17 cellular contexts compared by ENCODE assay signal in the genomic region with DNA sequence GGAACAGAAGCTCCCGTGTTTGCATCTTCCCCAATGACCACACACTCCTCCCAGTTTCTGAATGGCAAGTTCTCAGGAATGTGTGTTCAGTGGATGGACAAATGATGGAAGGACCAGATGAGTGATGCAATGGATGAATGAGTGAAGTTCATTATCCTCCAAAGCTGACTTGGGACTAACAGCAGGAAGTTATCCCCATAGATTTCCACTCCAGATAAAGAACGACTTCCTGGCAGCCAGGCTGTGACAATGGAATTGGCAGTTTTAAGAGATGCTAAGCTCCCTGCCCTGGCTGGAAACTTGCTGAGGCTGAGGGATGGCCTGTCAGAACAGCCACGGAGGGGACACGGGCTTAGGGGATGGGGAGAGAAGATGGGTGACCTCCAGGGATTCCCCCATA.
DNase-seq lines count a peak whose midpoint lies in the region; TF ChIP-seq lines count a peak whose summit lies in the region.
"Had no signal": no experiment of that assay in that cellular context is flagged by ENCODE, and none has a peak within 500 bp of the region (broad histone marks: within the 10 kb centered on the region; RNA-seq: fewer than 3 reads in every experiment).

No MANE protein-coding gene starts in this region.

- H3K27ac Mint-ChIP-seq in nephron progenitor cell (peak overlapping the region; percentile 24), MCF 10A (ENCODE audit: low read depth, unreplicated experiment) (no peak overlapping the region)
- H3K27ac Mint-ChIP-seq: B cell; CD4-positive, alpha-beta T cell; CD8-positive, alpha-beta T cell had no signal

- peaks cover 35% of the 10 kb centered on the region for H3K4me1 Mint-ChIP-seq in nephron progenitor cell
- no peaks in the 10 kb centered on the region for H3K4me1 Mint-ChIP-seq in MCF 10A (ENCODE audit: insufficient read depth, unreplicated experiment)
- H3K4me1 Mint-ChIP-seq: B cell had no signal

- H3K27ac ChIP-seq in A673 (ENCODE audit: low read depth, low read length, poor library complexity, severe bottlenecking): no peak overlapping the region
- H3K27ac ChIP-seq: BLaER1 treated with 17β-estradiol and CSF1 and Interleukin-3, amounts not matched to agents 10 nM and 100 nM; C4-2B had no signal

- no peak overlapping the region for H3K4me3 ChIP-seq in A673 (ENCODE audit: low read depth, low read length, poor library complexity, severe bottlenecking)
- H3K4me3 ChIP-seq: BLaER1 treated with 17β-estradiol and CSF1 and Interleukin-3, amounts not matched to agents 10 nM and 100 nM had no signal

- no peaks in the 10 kb centered on the region for H3K36me3 ChIP-seq in A673 (ENCODE audit: insufficient read depth, low read length, poor library complexity, severe bottlenecking)
- H3K36me3 ChIP-seq: BLaER1 treated with 17β-estradiol and CSF1 and Interleukin-3, amounts not matched to agents 10 nM and 100 nM had no signal

- peaks cover 6% of the 10 kb centered on the region for H3K36me3 Mint-ChIP-seq in nephron progenitor cell (ENCODE audit: low read depth)
- H3K36me3 Mint-ChIP-seq in MCF 10A (ENCODE audit: insufficient read depth, unreplicated experiment): no peaks in the 10 kb centered on the region
- H3K36me3 Mint-ChIP-seq: CD8-positive, alpha-beta T cell had no signal

- intact Hi-C loops in A673 (cut with micrococcal nuclease; ENCODE audit: unreplicated experiment) (no loop called here), MCF 10A (cut with micrococcal nuclease) (no loop called here)

- H3K9me3 Mint-ChIP-seq in nephron progenitor cell: no peaks in the 10 kb centered on the region
- H3K9me3 Mint-ChIP-seq in MCF 10A (ENCODE audit: unreplicated experiment): peaks cover 43% of the 10 kb centered on the region
- H3K9me3 Mint-ChIP-seq: CD4-positive, alpha-beta T cell; CD8-positive, alpha-beta T cell had no signal

- BruUV-seq in A673 (replicated peaks; lab: Mats Ljungman, UMichigan): no TSS peak
- no TSS peak for BruUV-seq in MCF 10A (replicated peaks; lab: Mats Ljungman, UMichigan)

- peaks cover 9% of the 10 kb centered on the region for H3K4me1 ChIP-seq in A673 (ENCODE audit: insufficient read depth, low read length, poor library complexity, severe bottlenecking)
- H3K4me1 ChIP-seq: BLaER1 treated with 17β-estradiol and CSF1 and Interleukin-3, amounts not matched to agents 10 nM and 100 nM; Caco-2 had no signal

- DNase-seq in A673 (ENCODE audit: low spot score): peak; percentile 71
- DNase-seq in nephron progenitor cell: no peak
- no peak for DNase-seq in NAMALWA (ENCODE audit: low spot score)
- DNase-seq in MCF 10A (ENCODE audit: unreplicated experiment): no peak
- no peak for DNase-seq in stimulated activated CD4-positive, alpha-beta T cell treated with anti-CD3 and anti-CD28 coated beads, Interleukin-1b, Interleukin-23, amount 100 ng/mL, for 48 hours
- DNase-seq: 8988T; AML-193; Caco-2; Calu3; CD4-positive, alpha-beta T cell; CD8-positive, alpha-beta T cell; DMS79 treated with DMSO at 0.1 percent for 48 hours; GF-D8 had no signal

- CTCF ChIA-PET in A673 (lab: Charles Lee) (no interaction called here), MCF 10A (lab: Yijun Ruan, JAX) (interaction anchor here (0.6 kb wide), 1 partner anchor 189 kb away, joined by 4 read pairs; no protein-coding TSS in a partner anchor)

- H3K9me3 ChIP-seq in A673 (ENCODE audit: low read depth, low read length, poor library complexity, severe bottlenecking): no peaks in the 10 kb centered on the region
- H3K9me3 ChIP-seq: BLaER1 treated with 17β-estradiol and CSF1 and Interleukin-3, amounts not matched to agents 10 nM and 100 nM; Caco-2 had no signal

- no peak for TF ChIP-seq CTCF in A673 (conservative IDR thresholded peaks at IDR 0.05; ENCODE audit: low read depth, low read length)
- no peak for TF ChIP-seq CTCF in nephron progenitor cell (IDR thresholded peaks at IDR 0.05)
- no peak for TF ChIP-seq CTCF in MCF 10A (IDR thresholded peaks at IDR 0.05; ENCODE audit: unreplicated experiment)

- H3K4me3 Mint-ChIP-seq in nephron progenitor cell: no peak overlapping the region
- H3K4me3 Mint-ChIP-seq in MCF 10A (ENCODE audit: unreplicated experiment): no peak overlapping the region
- H3K4me3 Mint-ChIP-seq: B cell; CD4-positive, alpha-beta T cell; CD8-positive, alpha-beta T cell had no signal

- no peaks in the 10 kb centered on the region for H3K27me3 Mint-ChIP-seq in nephron progenitor cell (ENCODE audit: low read depth, poor library complexity)
- H3K27me3 Mint-ChIP-seq in MCF 10A (ENCODE audit: insufficient read depth, unreplicated experiment): no peaks in the 10 kb centered on the region
- H3K27me3 Mint-ChIP-seq: B cell; CD4-positive, alpha-beta T cell had no signal

- no peaks in the 10 kb centered on the region for H3K27me3 ChIP-seq in A673 (replicated peaks; ENCODE audit: insufficient read depth, low read depth, low read length, poor library complexity)
- H3K27me3 ChIP-seq: BLaER1 treated with 17β-estradiol and CSF1 and Interleukin-3, amounts not matched to agents 10 nM and 100 nM had no signal

- POLR2A ChIA-PET in A673 (lab: Charles Lee; ENCODE audit: low non-redundant PET): interaction anchor here (0.6 kb wide), 1 partner anchor 247 kb away, joined by 4 read pairs; no protein-coding TSS in a partner anchor
- POLR2A ChIA-PET in MCF 10A (lab: Yijun Ruan, JAX): no interaction called here

TF ChIP-seq in PFSK-1, 5 proteins besides CTCF, POLR2A, EP300 and RAD21:
- TF ChIP-seq POLR2AphosphoS5 (IDR thresholded peaks at IDR 0.05; ENCODE audit: low read depth, low read length) (peak; percentile 69), FOXP2 (optimal IDR thresholded peaks at IDR 0.05; ENCODE audit: borderline replicate concordance, extremely low read depth, extremely low read length, insufficient read depth) (no peak), REST (IDR thresholded peaks at IDR 0.05; ENCODE audit: insufficient read depth in 1 of 2, low read depth in 2 of 2, low read length in 2 of 2) (0 out of 4 replicates have a peak, but pooled peaks of 1 of the 2 experiments have one; percentile 53), TAF1 (IDR thresholded peaks at IDR 0.05; ENCODE audit: borderline replicate concordance, insufficient read depth, low read length) (0 out of 2 replicates have a peak, but pooled peaks have one; percentile 24)
